ENCODE assay signal across 21 cellular contexts in the genomic region with DNA sequence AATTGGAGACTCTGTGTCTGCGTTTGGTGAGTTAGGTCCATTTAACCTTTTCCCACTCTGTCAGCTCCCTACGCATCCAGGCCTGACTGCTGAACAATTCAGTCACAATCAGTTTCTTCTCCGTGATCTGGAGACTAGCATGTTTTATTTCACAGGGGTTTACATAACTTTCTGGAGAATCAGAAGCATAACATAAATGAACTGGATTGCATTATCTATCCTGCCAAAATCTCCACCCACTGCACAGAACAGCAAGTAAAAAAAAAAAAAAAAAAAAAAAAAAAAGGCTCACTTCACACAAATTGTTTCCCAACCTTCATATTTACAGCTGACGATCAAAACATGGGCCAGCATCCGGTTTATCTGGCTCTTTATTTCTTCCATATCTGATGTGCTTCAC. TPM values are rescaled to one million over a fixed set of nuclear protein-coding genes. Genes with fewer than 3 reads are reported as not detected.
DNase-seq lines count a peak whose midpoint lies in the region; ATAC-seq and TF ChIP-seq lines count a peak whose summit lies in the region.
"Had no signal": no experiment of that assay in that cellular context is flagged by ENCODE, and none has a peak within 500 bp of the region (broad histone marks: within the 10 kb centered on the region; RNA-seq: fewer than 3 reads in every experiment).

No MANE protein-coding gene starts in this region.

- DNase-seq in AG04449 (ENCODE audit: low read depth, low spot score) (no peak), GM23248 (peak; percentile 83), endodermal cell (peak; percentile 20), mesenchymal stem cell (no peak), NK-92 (lab: John Stamatoyannopoulos, UW; ENCODE audit: unreplicated experiment) (no peak), DMS53 treated with DMSO at 0.1 percent for 48 hours (lab: John Stamatoyannopoulos, UW; ENCODE audit: unreplicated experiment) (no peak)
- DNase-seq: activated B cell treated with CpG ODN at 0.5 μM for 24 hours; effector memory CD4-positive, alpha-beta T cell; glutamatergic neuron; left cardiac atrium; NCI-H1436 treated with DMSO at 0.1 percent for 48 hours; NCI-H2107; NCI-H446 treated with DMSO at 0.1 percent for 48 hours; OCI-M1; stimulated activated CD4-positive, alpha-beta T cell treated with anti-CD3 and anti-CD28 coated beads, Interleukin-1b, Interleukin-23, amount 100 ng/mL, for 48 hours had no signal

- H2BK120ac ChIP-seq in mesenchymal stem cell (ENCODE audit: low read depth, low read length): no peak overlapping the region

- CTCF ChIA-PET in AG04449 (lab: Yijun Ruan, JAX): interaction anchor here (0.8 to 23.9 kb wide), 9 partner anchors 8 to 574 kb away, joined by 3 to 767 read pairs (median 31); partner anchors contain the start of gene INHBB

- H4K91ac ChIP-seq in mesenchymal stem cell (ENCODE audit: low read length): no peak overlapping the region

- H3K27ac ChIP-seq in GM23248: peak overlapping the region; percentile 76
- no peak overlapping the region for H3K27ac ChIP-seq in endodermal cell (ENCODE audit: low read depth, low read length)
- H3K27ac ChIP-seq in mesenchymal stem cell (ENCODE audit: low read length, poor library complexity, severe bottlenecking): no peak overlapping the region
- H3K27ac ChIP-seq: esophagus muscularis mucosa, KMS-11 had no signal

- H2BK15ac ChIP-seq in mesenchymal stem cell (ENCODE audit: low read depth, poor library complexity, severe bottlenecking): no peak overlapping the region

- H4K20me1 ChIP-seq in GM23248 (ENCODE audit: insufficient read depth): no peaks in the 10 kb centered on the region

- in situ Hi-C loops in GM23248 (cut with MboI): loop anchor here (25.0 kb wide), 1 partner anchor 678 kb away; no protein-coding TSS in a partner anchor

- H3K4me3 ChIP-seq in AG04449 (ENCODE audit: low read depth, low read length) (peak overlapping the region; percentile 10; the same call in 1 of the 2 replicates), GM23248 (peak overlapping the region; percentile 44), endodermal cell (ENCODE audit: low read length) (no peak overlapping the region), mesenchymal stem cell (ENCODE audit: insufficient read depth in 1 of 2, low read depth in 1 of 2, low read length in 2 of 2) (peak overlapping the region in 1 of 2 experiments; percentile 37)
- H3K4me3 ChIP-seq: esophagus muscularis mucosa had no signal

- no peak overlapping the region for H3K23ac ChIP-seq in mesenchymal stem cell (ENCODE audit: low read length in 2 of 2)

- H3K4me2 ChIP-seq in GM23248 (ENCODE audit: unreplicated experiment) (peak overlapping the region; percentile 76), mesenchymal stem cell (ENCODE audit: low read length, poor library complexity, severe bottlenecking) (no peak overlapping the region)
- H3K4me2 ChIP-seq: KMS-11 had no signal

- H3K27me3 Mint-ChIP-seq in endodermal cell (ENCODE audit: insufficient read depth): peaks cover 12% of the 10 kb centered on the region
- H3K27me3 Mint-ChIP-seq: activated naive CD8-positive, alpha-beta T cell had no signal

- WGBS in GM23248 (ENCODE audit: low coverage in 1 of 2, low lambda C conversion rate in 2 of 2, missing lambda C conversion rate in 2 of 2), 2 experiments: 8 to 9% methylated on average over 5 of the region's 5 CpGs
- WGBS in endodermal cell (ENCODE audit: insufficient coverage in 1 of 2, insufficient read length in 1 of 2), 2 experiments: 94 to 100% methylated on average over 3 to 5 of the region's 5 CpGs
- WGBS in mesenchymal stem cell: 93% methylated on average over 3 of the region's 5 CpGs

- H3K36me3 ChIP-seq in GM23248 (ENCODE audit: low read depth) (no peaks in the 10 kb centered on the region), endodermal cell (ENCODE audit: control insufficient read depth, insufficient read depth, low read length) (no peaks in the 10 kb centered on the region), mesenchymal stem cell (ENCODE audit: control insufficient read depth in 1 of 2, insufficient read depth in 2 of 2, low read depth in 1 of 2, low read length in 2 of 2) (no peaks in the 10 kb centered on the region)
- H3K36me3 ChIP-seq: esophagus muscularis mucosa had no signal

- H3K27me3 ChIP-seq in GM23248 (replicated peaks; ENCODE audit: insufficient read depth) (0 out of 2 replicates have a peak, but pooled peaks cover 4% of the 10 kb centered on the region), endodermal cell (ENCODE audit: control insufficient read depth, insufficient read depth, low read length, poor library complexity, severe bottlenecking) (peaks cover 15% of the 10 kb centered on the region), mesenchymal stem cell (ENCODE audit: control insufficient read depth in 1 of 2, insufficient read depth in 1 of 2, low read length in 2 of 2) (peaks cover 23 to 47% of the 10 kb centered on the region in 2 experiments)

- POLR2A ChIA-PET in AG04449 (lab: Yijun Ruan, JAX): interaction anchor here (0.6 to 3.8 kb wide), 3 partner anchors 26 to 391 kb away, joined by 3 to 17 read pairs (median 3); no protein-coding TSS in a partner anchor

- H3K9me2 ChIP-seq in GM23248 (ENCODE audit: insufficient read depth): no peaks in the 10 kb centered on the region

- H3K27ac Mint-ChIP-seq in endodermal cell: no peak overlapping the region
- H3K27ac Mint-ChIP-seq: activated B cell treated with CpG ODN at 0.5 μM for 24 hours; activated naive CD8-positive, alpha-beta T cell; progenitor cell of endocrine pancreas had no signal

- H3K4ac ChIP-seq in mesenchymal stem cell (ENCODE audit: low read depth in 1 of 2, low read length in 2 of 2): no peak overlapping the region

- peaks cover 18% of the 10 kb centered on the region for H3F3A ChIP-seq in GM23248 (ENCODE audit: insufficient read depth)

- no peak overlapping the region for H3K18ac ChIP-seq in mesenchymal stem cell (ENCODE audit: low read depth in 1 of 2, low read length in 2 of 2)

- ATAC-seq in HG02981 (IDR thresholded peaks at IDR 0.05; ENCODE audit: unreplicated experiment): no peak
- ATAC-seq in GM21737 (IDR thresholded peaks at IDR 0.05; ENCODE audit: unreplicated experiment): no peak
- ATAC-seq: left cardiac atrium had no signal

- no peaks in the 10 kb centered on the region for H3K9me3 Mint-ChIP-seq in endodermal cell
- H3K9me3 Mint-ChIP-seq: activated B cell treated with CpG ODN at 0.5 μM for 24 hours had no signal

- no peaks in the 10 kb centered on the region for H3K79me2 ChIP-seq in GM23248 (ENCODE audit: insufficient read depth)

- H3K9ac ChIP-seq in GM23248 (peak overlapping the region; percentile 49), endodermal cell (ENCODE audit: extremely low read depth, low read length, poor library complexity, severe bottlenecking) (no peak overlapping the region), mesenchymal stem cell (ENCODE audit: low read length) (peak overlapping the region; percentile 71)
- H3K9ac ChIP-seq: KMS-11 had no signal

- TF ChIP-seq CTCF in AG04449 (IDR thresholded peaks at IDR 0.05; ENCODE audit: insufficient read depth, low read length, missing control alignments) (no peak), endodermal cell (conservative IDR thresholded peaks at IDR 0.05) (no peak)

- no peak overlapping the region for H4K8ac ChIP-seq in mesenchymal stem cell (ENCODE audit: low read length)

- no peak overlapping the region for H3K4me3 Mint-ChIP-seq in endodermal cell
- H3K4me3 Mint-ChIP-seq: activated B cell treated with CpG ODN at 0.5 μM for 24 hours; activated naive CD8-positive, alpha-beta T cell had no signal

- H3K79me1 ChIP-seq in mesenchymal stem cell (replicated peaks; ENCODE audit: low read length, poor library complexity, severe bottlenecking): no peaks in the 10 kb centered on the region

- no peak overlapping the region for H2AK5ac ChIP-seq in mesenchymal stem cell (ENCODE audit: low read length, severe bottlenecking)

- H3K4me1 Mint-ChIP-seq in endodermal cell: no peaks in the 10 kb centered on the region

- H3K14ac ChIP-seq in mesenchymal stem cell (ENCODE audit: low read length in 2 of 2): no peak overlapping the region

- H3K9me3 ChIP-seq in GM23248 (ENCODE audit: low read depth): no peaks in the 10 kb centered on the region
- no peaks in the 10 kb centered on the region for H3K9me3 ChIP-seq in endodermal cell (ENCODE audit: control insufficient read depth, low read length)
- H3K9me3 ChIP-seq in mesenchymal stem cell (ENCODE audit: control insufficient read depth, low read length): no peaks in the 10 kb centered on the region
- H3K9me3 ChIP-seq: esophagus muscularis mucosa had no signal

- no peaks in the 10 kb centered on the region for H3K36me3 Mint-ChIP-seq in endodermal cell (ENCODE audit: low read depth)
- H3K36me3 Mint-ChIP-seq: activated naive CD8-positive, alpha-beta T cell had no signal

- no peak overlapping the region for H2BK5ac ChIP-seq in mesenchymal stem cell (ENCODE audit: low read depth, low read length, poor library complexity, severe bottlenecking)

- no peak overlapping the region for H2BK12ac ChIP-seq in mesenchymal stem cell (ENCODE audit: low read length in 2 of 2)

- H2AFZ ChIP-seq in GM23248 (no peak overlapping the region), mesenchymal stem cell (ENCODE audit: low read depth, low read length) (no peak overlapping the region)

- H3K4me1 ChIP-seq in GM23248 (ENCODE audit: insufficient read depth) (peaks cover 15% of the 10 kb centered on the region), endodermal cell (ENCODE audit: control insufficient read depth, insufficient read depth, low read length) (no peaks in the 10 kb centered on the region), mesenchymal stem cell (ENCODE audit: control insufficient read depth, insufficient read depth, low read depth, low read length) (peaks cover 5% of the 10 kb centered on the region)

RNA-seq across cellular contexts. Expression of gene GLI2, which starts 51.4 kb away (rescaled TPM):
- total RNA-seq in GM23248 (2014; rRNA removed; shearing (Covaris generic)): 5.1 and 8.3 TPM in 2 replicates
- polyA plus RNA-seq in GM23248 (2016; fragmentation: Nextera tagmentation; extraction: Ambion mirVana): 9.0 and 9.6 TPM in 2 replicates
- total RNA-seq in endodermal cell: 10 to 100 TPM; 17.0 to 24.2 TPM
- polyA plus RNA-seq in endodermal cell (2013, experiment 1 of 2): 29.8 TPM
- 28.3 TPM for polyA plus RNA-seq in endodermal cell (2013, experiment 2 of 2)
- 28.9 TPM for polyA plus RNA-seq in mesenchymal stem cell (2013, experiment 1 of 2)
- 29.5 TPM for polyA plus RNA-seq in mesenchymal stem cell (2013, experiment 2 of 2)
- total RNA-seq: activated B cell treated with CpG ODN at 0.5 μM for 24 hours had no signal

Comparison
In these comparisons a context has a peak if more than half of its experiments do, and no peak if none do; other contexts are left out.
1. DNase-seq: peak in GM23248 (single experiment) and endodermal cell (single experiment); none in AG04449 (single experiment), mesenchymal stem cell (single experiment), NK-92 (single experiment) and DMS53 treated with DMSO at 0.1 percent for 48 hours (single experiment).